ENCODE assay signal across 9 cellular contexts in genomic region chr16:68737046-68737729, GRCh38. TPM values are rescaled to one million over a fixed set of nuclear protein-coding genes. Genes with fewer than 3 reads are reported as not detected.
DNase-seq lines count a peak whose midpoint lies in the region; ATAC-seq, FAIRE-seq and TF ChIP-seq lines count a peak whose summit lies in the region.
"Had no signal": no experiment of that assay in that cellular context is flagged by ENCODE, and none has a peak within 500 bp of the region (broad histone marks: within the 10 kb centered on the region; RNA-seq: fewer than 3 reads in every experiment).

TSS of gene CDH1 (plus strand) at chr16:68737292. CDS start at chr16:68737416, 124 bp downstream.

- no peak within 1 kb of the TSS for H2AFZ ChIP-seq in endothelial cell of umbilical vein (ENCODE audit: low read depth, low read length)

- BruUV-seq in endothelial cell of umbilical vein (replicated peaks; lab: Mats Ljungman, UMichigan), result no TSS peak

- ATAC-seq in GM21786 (IDR thresholded peaks at IDR 0.05; ENCODE audit: unreplicated experiment), result no peak
- no peak for ATAC-seq in HG02571 (IDR thresholded peaks at IDR 0.05; ENCODE audit: unreplicated experiment)

- dilution Hi-C loops in endothelial cell of umbilical vein (cut with MboI; ENCODE audit: extremely low pct_ligation_motif_present, low sequenced_read_pairs), result no loop called here

- peak within 1 kb of the TSS; percentile 97 for H3K27ac ChIP-seq in VCaP
- H3K27ac ChIP-seq in endothelial cell of umbilical vein (ENCODE audit: insufficient read depth, low read depth, low read length), result no peak within 1 kb of the TSS

- peak within 1 kb of the TSS; percentile 87 to 91 (median 90) for H3K4me3 Mint-ChIP-seq in nephron

- H3K4me2 ChIP-seq in endothelial cell of umbilical vein (ENCODE audit: insufficient read depth, low read length), result no peak within 1 kb of the TSS

- no peaks in the 10 kb centered on the region for H3K36me3 Mint-ChIP-seq in nephron (ENCODE audit: low read depth)

- no peak within 1 kb of the TSS for H3K4me3 ChIP-seq in endothelial cell of umbilical vein (replicated peaks in 1 of 3; ENCODE audit: insufficient read depth in 1 of 3, low read depth in 1 of 3, low read length in 3 of 3)

- no peak for TF ChIP-seq CTCF in VCaP (conservative IDR thresholded peaks at IDR 0.05)
- no peak for TF ChIP-seq CTCF in endothelial cell of umbilical vein (IDR thresholded peaks at IDR 0.05; ENCODE audit: extremely low read depth in 1 of 2, insufficient read depth in 1 of 2, low read depth in 1 of 2, low read length in 2 of 2)
- no peak for TF ChIP-seq CTCF in nephron (IDR thresholded peaks at IDR 0.05; ENCODE audit: unreplicated experiment in 3 of 3)

- no peaks in the 10 kb centered on the region for H3K36me3 ChIP-seq in endothelial cell of umbilical vein (ENCODE audit: control insufficient read depth in 2 of 2, extremely low read depth in 1 of 2, insufficient read depth in 2 of 2, low read length in 2 of 2)

- H3K9ac ChIP-seq in endothelial cell of umbilical vein (replicated peaks; ENCODE audit: extremely low read depth, insufficient read depth, low read length), result no peak within 1 kb of the TSS

- no peaks in the 10 kb centered on the region for H3K9me3 Mint-ChIP-seq in nephron

- peaks cover 37% of the 10 kb centered on the region for H3K4me1 Mint-ChIP-seq in nephron

- H3K9me1 ChIP-seq in endothelial cell of umbilical vein (replicated peaks; ENCODE audit: control insufficient read depth, extremely low read depth, insufficient read depth, low read length), result no peaks in the 10 kb centered on the region

- H3K27me3 ChIP-seq in endothelial cell of umbilical vein (ENCODE audit: control insufficient read depth in 2 of 2, insufficient read depth in 2 of 2, low read length in 2 of 2), result peaks cover 27 to 29% of the 10 kb centered on the region in 2 experiments

- H3K9me3 ChIP-seq in endothelial cell of umbilical vein (replicated peaks; ENCODE audit: control insufficient read depth, insufficient read depth, low read length), result no peaks in the 10 kb centered on the region

- POLR2A ChIA-PET in endothelial cell of umbilical vein (lab: Charles Lee), result no interaction called here

- no peaks in the 10 kb centered on the region for H3K79me2 ChIP-seq in endothelial cell of umbilical vein (ENCODE audit: control insufficient read depth, insufficient read depth, low read length)

- no peak for TF ChIP-seq POLR2A in endothelial cell of umbilical vein (IDR thresholded peaks at IDR 0.05; ENCODE audit: low read depth, low read length)

- intact Hi-C loops in endothelial cell of umbilical vein (cut with micrococcal nuclease), result no loop called here

- H3K27ac Mint-ChIP-seq in nephron, result peak within 1 kb of the TSS in 2 of 3 experiments; percentile 35 to 79

- no peaks in the 10 kb centered on the region for H4K20me1 ChIP-seq in endothelial cell of umbilical vein (replicated peaks; ENCODE audit: control insufficient read depth, extremely low read depth, insufficient read depth, low read length)

- CTCF ChIA-PET in endothelial cell of umbilical vein (lab: Charles Lee), result no interaction called here

- peaks cover 64% of the 10 kb centered on the region for H3K27me3 Mint-ChIP-seq in nephron (ENCODE audit: low read depth)

- no peaks in the 10 kb centered on the region for H3K4me1 ChIP-seq in endothelial cell of umbilical vein (ENCODE audit: control insufficient read depth, extremely low read depth, insufficient read depth, low read length)

- peak; percentile 84 to 86 for DNase-seq in NCI-H2081 (lab: John Stamatoyannopoulos, UW)
- DNase-seq in NCI-H2081 treated with DMSO at 0.1 percent for 48 hours (lab: John Stamatoyannopoulos, UW), result no peak
- DNase-seq in endothelial cell of umbilical vein (ENCODE audit: low read depth, low spot score), result no peak
- DNase-seq in GM19240 (ENCODE audit: insufficient read length, low spot score), result no peak

- no peak for FAIRE-seq in endothelial cell of umbilical vein (lab: Jason Lieb, UNC)

TF ChIP-seq in endothelial cell of umbilical vein, 7 proteins besides CTCF, POLR2A, EP300 and RAD21:
- TF ChIP-seq EZH2 (IDR thresholded peaks at IDR 0.05; ENCODE audit: borderline replicate concordance, low read depth, low read length, severe bottlenecking) (peak; percentile 87), MYC (IDR thresholded peaks at IDR 0.05; ENCODE audit: low read depth, low read length) (no peak)

RNA-seq across cellular contexts. Expression of gene CDH1, which starts in this region (rescaled TPM):
- total RNA-seq in endothelial cell of umbilical vein, result 0.69 TPM in 1 of 2 replicates, not detected in the other
- polyA plus RNA-seq in endothelial cell of umbilical vein, result 0.03 and 0.28 TPM in 2 replicates
- polyA plus RNA-seq in endothelial cell of umbilical vein (2011; cell fraction: cytosol; rRNA removed), result 0.03 TPM in 1 of 2 replicates, not detected in the other
- not detected in 2 replicates for polyA plus RNA-seq in endothelial cell of umbilical vein (2011; cell fraction: nucleus; rRNA removed)
- not detected in 2 replicates for polyA plus RNA-seq in endothelial cell of umbilical vein (2012)
- polyA minus RNA-seq in endothelial cell of umbilical vein, result not detected in 2 replicates
- polyA minus RNA-seq in endothelial cell of umbilical vein (2011; cell fraction: cytosol; rRNA and poly(A)+ RNA removed), result not detected
- not detected in 2 replicates for polyA minus RNA-seq in endothelial cell of umbilical vein (2011; cell fraction: nucleus; rRNA and poly(A)+ RNA removed)
- total RNA-seq: glomerular endothelial cell had no signal

Comparison
In these comparisons a context has a peak if more than half of its experiments do, and no peak if none do; other contexts are left out.
1. DNase-seq: peak in NCI-H2081 (2 of 2); none in NCI-H2081 treated with DMSO at 0.1 percent for 48 hours (single experiment), endothelial cell of umbilical vein (single experiment) and GM19240 (single experiment).